In genomic region chr5:56666901-56667300, GRCh38 we compare ENCODE assay signal across 13 cellular contexts.
"Had no signal": no experiment of that assay in that cellular context is flagged by ENCODE, and none has a peak within 500 bp of the region (broad histone marks: within the 10 kb centered on the region; RNA-seq: fewer than 3 reads in every experiment).

No MANE protein-coding gene starts in this region.

- H3K36me3 ChIP-seq: esophagus muscularis mucosa, tibial nerve had no signal

- H3K4me3 ChIP-seq: esophagus muscularis mucosa, smooth muscle cell, tibial nerve had no signal

- H3K9me3 ChIP-seq: esophagus muscularis mucosa, tibial nerve had no signal

- H3K36me3 Mint-ChIP-seq: stimulated activated effector memory CD8-positive, alpha-beta T cell treated with anti-CD3 and anti-CD28 coated beads, Interleukin-12 subunit alpha, Interleukin-12 subunit beta, amount 100 ng/mL, for 72 hours had no signal

- H3K9me3 Mint-ChIP-seq: stimulated activated effector memory CD8-positive, alpha-beta T cell treated with anti-CD3 and anti-CD28 coated beads, Interleukin-12 subunit alpha, Interleukin-12 subunit beta, amount 100 ng/mL, for 72 hours had no signal

- H3K27ac Mint-ChIP-seq: mesothelial cell of epicardium; stimulated activated effector memory CD8-positive, alpha-beta T cell treated with anti-CD3 and anti-CD28 coated beads, Interleukin-12 subunit alpha, Interleukin-12 subunit beta, amount 100 ng/mL, for 72 hours; T-helper 2 cell treated with Interferon-gamma antibody and Interleukin-4, amounts not matched to agents 5 μg/mL and 100 μg/mL, for 36 hours had no signal

- H3K27ac ChIP-seq: esophagus muscularis mucosa, tibial nerve had no signal

- DNase-seq: activated CD4-positive, alpha-beta T cell treated with anti-CD3 and anti-CD28 coated beads, Interleukin-2, amount 50 U/mL, for 4 hours; activated CD4-positive, CD25-positive, alpha-beta regulatory T cell treated with anti-CD3 and anti-CD28 coated beads, Interleukin-2, amount 50 U/mL, for 72 hours; activated T-cell treated with anti-CD3 and anti-CD28 coated beads, Interleukin-2, amount 50 U/mL, for 4 hours; aorta; foreskin fibroblast; head of caudate nucleus had no signal

- ATAC-seq: activated T-cell treated with anti-CD3 and anti-CD28 coated beads, Interleukin-2, amount 50 U/mL, for 4 hours; left lobe of liver; stimulated activated effector memory CD8-positive, alpha-beta T cell treated with anti-CD3 and anti-CD28 coated beads, Interleukin-12 subunit alpha, Interleukin-12 subunit beta, amount 100 ng/mL, for 72 hours had no signal

- H3K4me3 Mint-ChIP-seq: activated T-cell treated with anti-CD3 and anti-CD28 coated beads, Interleukin-2, amount 50 U/mL, for 4 hours; mesothelial cell of epicardium; stimulated activated effector memory CD8-positive, alpha-beta T cell treated with anti-CD3 and anti-CD28 coated beads, Interleukin-12 subunit alpha, Interleukin-12 subunit beta, amount 100 ng/mL, for 72 hours; T-helper 2 cell treated with Interferon-gamma antibody and Interleukin-4, amounts not matched to agents 5 μg/mL and 100 μg/mL, for 36 hours had no signal

- H3K27me3 ChIP-seq: esophagus muscularis mucosa, tibial nerve had no signal
